8 cellular contexts compared by ENCODE assay signal in genomic region chr2:179049203-179049545, GRCh38. TPM values are rescaled to one million over a fixed set of nuclear protein-coding genes. Genes with fewer than 3 reads are reported as not detected.
DNase-seq lines count a peak whose midpoint lies in the region; ATAC-seq, FAIRE-seq and TF ChIP-seq lines count a peak whose summit lies in the region.

No MANE protein-coding gene starts in this region.

- DNase-seq in activated CD4-positive, alpha-beta memory T cell treated with anti-CD3 and anti-CD28 coated beads for 36 hours = peak; percentile 12
- DNase-seq in pancreas (no peak), posterior vena cava (ENCODE audit: low spot score) (no peak), NCI-H345 (lab: John Stamatoyannopoulos, UW) (no peak), cerebellar cortex (ENCODE audit: low spot score) (no peak)
- DNase-seq in stimulated activated CD4-positive, alpha-beta T cell treated with anti-CD3 and anti-CD28 coated beads, Interleukin-4, amount 100 ng/mL, for 4 hours = no peak

- no peaks in the 10 kb centered on the region for H3K9me3 Mint-ChIP-seq in activated CD4-positive, alpha-beta memory T cell treated with anti-CD3 and anti-CD28 coated beads for 36 hours

- H3K27ac Mint-ChIP-seq in activated CD4-positive, alpha-beta memory T cell treated with anti-CD3 and anti-CD28 coated beads for 36 hours = peak overlapping the region; percentile 16

- peaks cover 1% of the 10 kb centered on the region for H3K27me3 Mint-ChIP-seq in activated CD4-positive, alpha-beta memory T cell treated with anti-CD3 and anti-CD28 coated beads for 36 hours

- no peaks in the 10 kb centered on the region for H3K27me3 ChIP-seq in pancreas

- H3K36me3 ChIP-seq in pancreas = no peaks in the 10 kb centered on the region

- FAIRE-seq in pancreas (lab: Jason Lieb, UNC) = no peak

- intact Hi-C loops in activated CD4-positive, alpha-beta memory T cell treated with anti-CD3 and anti-CD28 coated beads for 36 hours (cut with micrococcal nuclease) = loop anchor here (1.0 to 5.0 kb wide), 2 partner anchors 18 to 58 kb away; no protein-coding TSS in a partner anchor
- intact Hi-C loops in pancreas (cut with DNase I) = no loop called here
- intact Hi-C loops in posterior vena cava (cut with DNase I) = no loop called here

- peak overlapping the region in 2 of 4 donors; percentile 65 to 67 for H3K27ac ChIP-seq in pancreas

- no peaks in the 10 kb centered on the region for H3K9me3 ChIP-seq in pancreas

- peaks cover 0 to 11% (median 4%) of the 10 kb centered on the region in 3 donors for H3K4me1 ChIP-seq in pancreas

- TF ChIP-seq CTCF in pancreas (IDR thresholded peaks at IDR 0.05) = no peak

- POLR2A ChIA-PET in activated CD4-positive, alpha-beta memory T cell treated with anti-CD3 and anti-CD28 coated beads for 36 hours (lab: Charles Lee) = no interaction called here

- H3K4me3 ChIP-seq in pancreas = peak overlapping the region in 2 of 4 donors; percentile 14 to 23

- CTCF ChIA-PET in activated CD4-positive, alpha-beta memory T cell treated with anti-CD3 and anti-CD28 coated beads for 36 hours (lab: Charles Lee) = interaction anchor here (1.0 kb wide), 1 partner anchor 158 kb away, joined by 4 read pairs; no protein-coding TSS in a partner anchor

- ATAC-seq in GM19023 (IDR thresholded peaks at IDR 0.05; ENCODE audit: unreplicated experiment) = peak; percentile 37
- ATAC-seq in HG02840 (IDR thresholded peaks at IDR 0.05; ENCODE audit: low FRiP score, unreplicated experiment) = peak; percentile 44
- ATAC-seq in pancreas = peak; percentile 36 to 53 (median 45)

- H3K36me3 Mint-ChIP-seq in activated CD4-positive, alpha-beta memory T cell treated with anti-CD3 and anti-CD28 coated beads for 36 hours = no peaks in the 10 kb centered on the region

- peaks cover 26% of the 10 kb centered on the region for H3K4me1 Mint-ChIP-seq in activated CD4-positive, alpha-beta memory T cell treated with anti-CD3 and anti-CD28 coated beads for 36 hours (ENCODE audit: low read depth)

- peak overlapping the region; percentile 72 for H3K4me3 Mint-ChIP-seq in activated CD4-positive, alpha-beta memory T cell treated with anti-CD3 and anti-CD28 coated beads for 36 hours

- WGBS in pancreas, 2 donors = 42 to 58% methylated on average over 4 of the region's 4 CpGs

RNA-seq across cellular contexts. Expression of gene CCDC141, which starts 0.8 kb away (rescaled TPM):
- 1 to 10 TPM in 1 of 2 experiments, under 1 TPM in 1; 0.93 to 1.3 TPM for total RNA-seq in activated CD4-positive, alpha-beta memory T cell treated with anti-CD3 and anti-CD28 coated beads for 36 hours
- total RNA-seq in pancreas = 10 to 100 TPM in 1 of 6 donors, 1 to 10 TPM in 5; 3.9 to 11.3 (median 6.4) TPM
- polyA plus RNA-seq in pancreas = 1 to 10 TPM in 1 of 2 donors, under 1 TPM in 1; 0.66 to 2.4 TPM
- total RNA-seq in posterior vena cava = 1 to 10 TPM; 6.2 to 6.7 TPM
